27 cellular contexts compared by ENCODE assay signal in the genomic region with DNA sequence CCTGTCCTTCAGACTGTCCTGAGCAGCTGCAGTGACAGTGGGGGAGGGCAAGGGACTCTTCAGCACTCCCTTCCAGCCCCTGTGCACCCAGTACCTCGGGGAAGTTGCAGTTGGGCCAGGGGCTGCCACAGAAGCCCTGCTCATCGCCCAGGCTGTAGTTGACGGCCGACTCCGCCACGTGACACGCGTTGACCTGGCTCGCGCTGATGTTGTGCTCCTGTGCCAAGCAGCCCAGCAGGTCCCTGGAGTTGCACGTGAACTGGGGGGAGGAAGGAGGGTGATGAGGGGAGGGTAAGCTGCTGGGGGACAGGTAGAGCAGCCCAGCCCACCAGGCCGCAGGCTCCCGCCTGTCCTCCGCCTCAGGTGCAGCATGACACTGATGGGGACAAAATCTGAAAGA.
"Had no signal": no experiment of that assay in that cellular context is flagged by ENCODE, and none has a peak within 500 bp of the region (broad histone marks: within the 10 kb centered on the region; RNA-seq: fewer than 3 reads in every experiment).

No MANE protein-coding gene starts in this region.

- H3K4me1 Mint-ChIP-seq: activated CD4-positive, alpha-beta memory T cell treated with anti-CD3 and anti-CD28 coated beads, Interleukin-2, amount 10 ng/mL, durations not matched to agents 7 days and 5 days; activated CD4-positive, alpha-beta T cell treated with anti-CD3 and anti-CD28 coated beads, Interleukin-2, amount 10 ng/mL, durations not matched to agents 7 days and 5 days; activated naive CD4-positive, alpha-beta T cell treated with anti-CD3 and anti-CD28 coated beads, Interleukin-2, amount 10 ng/mL, durations not matched to agents 7 days and 5 days had no signal

- H3K27ac Mint-ChIP-seq: activated CD4-positive, alpha-beta memory T cell treated with anti-CD3 and anti-CD28 coated beads, Interleukin-2, amount 10 ng/mL, durations not matched to agents 7 days and 5 days; activated CD4-positive, alpha-beta T cell treated with anti-CD3 and anti-CD28 coated beads, Interleukin-2, amount 10 ng/mL, durations not matched to agents 7 days and 5 days; activated naive CD4-positive, alpha-beta T cell treated with anti-CD3 and anti-CD28 coated beads, Interleukin-2, amount 10 ng/mL, durations not matched to agents 7 days and 5 days; activated T-cell treated with anti-CD3 and anti-CD28 coated beads, Interleukin-2, amount 50 U/mL, for 24 hours; natural killer cell treated with Interleukin-12 subunit alpha and Interleukin-12 subunit beta and Interleukin-15 and Interleukin-18, amount 100 ng/mL, for 72 hours; T-helper 1 cell treated with Interleukin-12 subunit alpha and Interleukin-12 subunit beta and Interleukin-4 antibody, amounts not matched to agents 30 μg/mL and 1 μg/mL, for 36 hours had no signal

- H3K36me3 ChIP-seq: breast epithelium, colonic mucosa, right lobe of liver, transverse colon, uterus had no signal

- H3K27me3 ChIP-seq: breast epithelium, colonic mucosa, dorsolateral prefrontal cortex, right lobe of liver, testis, transverse colon, uterus had no signal

- H3K4me1 ChIP-seq: breast epithelium, colonic mucosa, right lobe of liver, testis, transverse colon, uterus had no signal

- H3K27ac ChIP-seq: breast epithelium, colonic mucosa, dorsolateral prefrontal cortex, right lobe of liver, testis, transverse colon, uterus had no signal

- H3K9me3 ChIP-seq: breast epithelium, colonic mucosa, right lobe of liver, testis, transverse colon, uterus had no signal

- H3K4me3 Mint-ChIP-seq: activated CD4-positive, alpha-beta memory T cell treated with anti-CD3 and anti-CD28 coated beads, Interleukin-2, amount 10 ng/mL, durations not matched to agents 7 days and 5 days; activated CD4-positive, alpha-beta T cell treated with anti-CD3 and anti-CD28 coated beads, Interleukin-2, amount 10 ng/mL, durations not matched to agents 7 days and 5 days; activated naive CD4-positive, alpha-beta T cell treated with anti-CD3 and anti-CD28 coated beads, Interleukin-2, amount 10 ng/mL, durations not matched to agents 7 days and 5 days; activated T-cell treated with anti-CD3 and anti-CD28 coated beads, Interleukin-2, amount 50 U/mL, for 24 hours; natural killer cell treated with Interleukin-12 subunit alpha and Interleukin-12 subunit beta and Interleukin-15 and Interleukin-18, amount 100 ng/mL, for 72 hours; T-helper 1 cell treated with Interleukin-12 subunit alpha and Interleukin-12 subunit beta and Interleukin-4 antibody, amounts not matched to agents 30 μg/mL and 1 μg/mL, for 36 hours had no signal

- H3K36me3 Mint-ChIP-seq: activated naive CD4-positive, alpha-beta T cell treated with anti-CD3 and anti-CD28 coated beads, Interleukin-2, amount 10 ng/mL, durations not matched to agents 7 days and 5 days; natural killer cell treated with Interleukin-12 subunit alpha and Interleukin-12 subunit beta and Interleukin-15 and Interleukin-18, amount 100 ng/mL, for 72 hours had no signal

- DNase-seq: activated CD4-positive, alpha-beta memory T cell treated with anti-CD3 and anti-CD28 coated beads, Interleukin-2, amount 10 ng/mL, durations not matched to agents 7 days and 5 days; activated CD4-positive, alpha-beta T cell treated with anti-CD3 and anti-CD28 coated beads for 1 hour; activated CD4-positive, alpha-beta T cell treated with anti-CD3 and anti-CD28 coated beads, Interleukin-2, amount 10 ng/mL, durations not matched to agents 7 days and 5 days; activated CD8-positive, alpha-beta memory T cell treated with anti-CD3 and anti-CD28 coated beads, Interleukin-2, amount 50 U/mL, for 48 hours; activated gamma-delta T cell; activated naive CD4-positive, alpha-beta T cell treated with anti-CD3 and anti-CD28 coated beads, Interleukin-2, amount 10 ng/mL, durations not matched to agents 7 days and 5 days; activated T-cell treated with anti-CD3 and anti-CD28 coated beads, Interleukin-2, amount 50 U/mL, for 24 hours; amygdala; colonic mucosa; dorsolateral prefrontal cortex; effector memory CD4-positive, alpha-beta T cell; glutamatergic neuron; hippocampal formation; mesendoderm; stimulated activated CD4-positive, alpha-beta T cell treated with anti-CD3 and anti-CD28 coated beads, Interleukin-12 subunit alpha, Interleukin-12 subunit beta, amount 100 ng/mL, for 4 hours; stimulated activated CD4-positive, alpha-beta T cell treated with anti-CD3 and anti-CD28 coated beads, Interleukin-4, amount 100 ng/mL, for 1 hour; stimulated activated naive CD8-positive, alpha-beta T cell treated with anti-CD3 and anti-CD28 coated beads, Interleukin-15, Interleukin-2, amounts not matched to agents 100 U/mL and 50 U/mL, for 24 hours; SW 1271; T-helper 9 cell; testis; transverse colon; uterus had no signal

- H3K9me3 Mint-ChIP-seq: activated CD4-positive, alpha-beta memory T cell treated with anti-CD3 and anti-CD28 coated beads, Interleukin-2, amount 10 ng/mL, durations not matched to agents 7 days and 5 days; activated CD4-positive, alpha-beta T cell treated with anti-CD3 and anti-CD28 coated beads, Interleukin-2, amount 10 ng/mL, durations not matched to agents 7 days and 5 days; activated naive CD4-positive, alpha-beta T cell treated with anti-CD3 and anti-CD28 coated beads, Interleukin-2, amount 10 ng/mL, durations not matched to agents 7 days and 5 days; activated T-cell treated with anti-CD3 and anti-CD28 coated beads, Interleukin-2, amount 50 U/mL, for 24 hours; natural killer cell treated with Interleukin-12 subunit alpha and Interleukin-12 subunit beta and Interleukin-15 and Interleukin-18, amount 100 ng/mL, for 72 hours; T-helper 1 cell treated with Interleukin-12 subunit alpha and Interleukin-12 subunit beta and Interleukin-4 antibody, amounts not matched to agents 30 μg/mL and 1 μg/mL, for 36 hours had no signal

- ATAC-seq: natural killer cell treated with Interleukin-12 subunit alpha and Interleukin-12 subunit beta and Interleukin-15 and Interleukin-18, amount 100 ng/mL, for 72 hours; right lobe of liver; stimulated activated naive CD8-positive, alpha-beta T cell treated with anti-CD3 and anti-CD28 coated beads, Interleukin-15, Interleukin-2, amounts not matched to agents 100 U/mL and 50 U/mL, for 24 hours had no signal

- H3K4me3 ChIP-seq: breast epithelium, colonic mucosa, dorsolateral prefrontal cortex, lung, right lobe of liver, testis, transverse colon, uterus had no signal
